In the genomic region with DNA sequence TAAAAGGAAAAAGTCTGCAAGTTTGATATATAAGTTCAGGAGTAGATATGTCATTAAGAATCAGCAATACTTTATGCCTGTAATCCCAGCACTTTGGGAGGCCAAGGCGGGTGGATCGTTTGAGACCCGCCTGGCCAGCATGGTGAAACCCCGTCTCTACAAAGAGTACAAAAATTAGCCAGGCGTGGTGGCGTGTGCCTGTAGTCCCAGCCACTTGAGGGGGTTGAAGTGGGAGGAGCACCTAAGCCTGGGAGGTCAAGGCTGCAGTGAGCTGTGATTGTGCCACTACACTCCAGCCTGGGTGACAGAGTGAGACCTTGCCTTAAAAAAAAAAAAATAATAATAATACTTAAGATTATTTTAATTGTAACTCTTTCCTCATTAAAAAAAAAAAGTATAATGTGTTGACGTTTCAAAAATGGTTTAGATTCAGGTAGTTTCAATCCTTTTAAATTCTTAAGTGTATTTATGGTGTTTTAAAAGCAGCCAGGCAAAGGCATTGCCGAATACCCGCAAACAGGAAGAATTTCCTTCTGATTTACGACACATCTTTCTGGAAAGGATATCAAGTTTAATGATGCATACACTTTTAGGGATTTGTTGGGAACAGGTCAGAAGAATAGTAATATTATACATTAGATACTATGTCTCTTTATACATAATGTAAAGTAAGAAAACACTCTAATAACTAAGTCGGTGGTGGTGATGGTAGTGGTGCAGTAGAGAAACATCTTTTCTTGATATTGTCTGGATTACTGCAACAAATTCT, we compare ENCODE assay signal across 1 cellular context.
TF ChIP-seq lines count a peak whose summit lies in the region.

No MANE protein-coding gene starts in this region.

TF ChIP-seq in H1, 55 proteins besides CTCF, POLR2A, EP300 and RAD21:
- TF ChIP-seq POLR2AphosphoS5 (IDR thresholded peaks at IDR 0.05; ENCODE audit: low read depth, low read length) (peak; percentile 64; the same call in 1 of the 2 replicates), GABPA (IDR thresholded peaks at IDR 0.05; ENCODE audit: borderline replicate concordance, insufficient read depth, low read length) (no peak)
